8 cellular contexts compared by ENCODE assay signal in the genomic region with DNA sequence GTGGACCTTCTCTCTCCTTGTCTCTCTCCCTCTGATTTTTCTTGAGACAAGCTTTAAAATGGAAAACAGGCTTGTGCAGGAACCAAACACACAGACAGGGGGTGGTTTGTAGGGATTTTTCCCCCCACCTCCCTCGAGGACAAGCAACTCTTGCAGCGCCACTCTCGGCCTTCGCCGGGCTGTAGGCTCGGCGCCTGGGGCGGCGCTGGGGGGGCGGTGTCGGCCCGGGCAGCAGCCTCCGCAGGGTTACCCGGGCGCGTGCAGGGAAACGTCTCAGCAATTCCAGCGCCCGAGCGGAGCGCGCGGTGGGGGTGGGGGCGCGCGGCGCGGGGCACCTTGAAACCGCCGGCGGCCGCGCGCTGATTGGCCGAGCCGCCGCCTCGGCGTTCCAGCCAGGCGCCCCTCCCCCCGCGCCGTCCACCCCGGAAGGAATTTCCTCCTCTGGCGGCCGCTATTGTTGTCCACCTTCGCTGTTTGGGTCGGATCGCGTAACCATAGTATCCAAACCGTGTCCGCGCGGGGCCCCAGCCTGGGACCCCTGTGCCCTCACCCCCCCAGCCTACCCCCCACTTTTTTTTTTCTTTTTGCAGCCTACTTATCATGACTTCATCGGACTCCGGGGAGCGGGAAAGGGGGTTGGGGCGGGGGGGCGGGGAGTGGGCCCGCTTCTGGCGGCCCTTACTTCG. TPM values are rescaled to one million over a fixed set of nuclear protein-coding genes. Genes with fewer than 3 reads are reported as not detected.
A peak's percentile ranks its signal among the peaks of the same experiment; 100 is the strongest.
DNase-seq lines count a peak whose midpoint lies in the region; ATAC-seq, FAIRE-seq and TF ChIP-seq lines count a peak whose summit lies in the region.

No MANE protein-coding gene starts in this region.

- H2AFZ ChIP-seq in IMR-90 (replicated peaks; ENCODE audit: low read length, poor library complexity): peak overlapping the region; percentile 89

- H3K4me3 Mint-ChIP-seq in activated T-cell treated with anti-CD3 and anti-CD28 coated beads, Interleukin-2, amount 50 U/mL, for 4 hours: peak overlapping the region; percentile 85

- no peaks in the 10 kb centered on the region for H3K9me3 ChIP-seq in IMR-90 (ENCODE audit: control insufficient read depth, insufficient read depth, low read length)
- H3K9me3 ChIP-seq in esophagus (ENCODE audit: control insufficient read depth in 2 of 2, insufficient read depth in 1 of 2, low read depth in 1 of 2, low read length in 1 of 2): no peaks in the 10 kb centered on the region
- H3K9me3 ChIP-seq in muscle layer of colon (ENCODE audit: low read length): no peaks in the 10 kb centered on the region

- peak overlapping the region; percentile 17; the same call in 1 of the 2 replicates for H2BK20ac ChIP-seq in IMR-90 (ENCODE audit: low read depth, low read length)

- peak overlapping the region; percentile 80 for H2BK120ac ChIP-seq in IMR-90 (ENCODE audit: low read depth, low read length)

- H3K4me1 Mint-ChIP-seq in activated T-cell treated with anti-CD3 and anti-CD28 coated beads, Interleukin-2, amount 50 U/mL, for 4 hours (ENCODE audit: low read depth): peaks cover 41% of the 10 kb centered on the region

- H3K36me3 Mint-ChIP-seq in activated T-cell treated with anti-CD3 and anti-CD28 coated beads, Interleukin-2, amount 50 U/mL, for 4 hours (ENCODE audit: insufficient read depth): no peaks in the 10 kb centered on the region

- H2BK15ac ChIP-seq in IMR-90 (ENCODE audit: low read depth, low read length): peak overlapping the region; percentile 36; the same call in 2 of the 3 replicates

- POLR2A ChIA-PET in IMR-90 (lab: Charles Lee; ENCODE audit: unreplicated experiment): no interaction called here

- CTCF ChIA-PET in IMR-90 (lab: Yijun Ruan, JAX): interaction anchor here (1.0 kb wide), 1 partner anchor 215 kb away, joined by 4 read pairs; no protein-coding TSS in a partner anchor

- peak overlapping the region; percentile 24; the same call in 1 of the 2 replicates for H2AK5ac ChIP-seq in IMR-90 (ENCODE audit: low read depth, low read length)

- DNase-seq in AG09319 (ENCODE audit: extremely low read depth, low read depth) (peak; percentile 74), GM19239 (ENCODE audit: insufficient read length, low spot score) (peak; percentile 79), IMR-90 (peak; percentile 80), OCI-M1 (lab: John Stamatoyannopoulos, UW) (peak; percentile 95)
- peak; percentile 66 for DNase-seq in activated T-cell treated with anti-CD3 and anti-CD28 coated beads, Interleukin-2, amount 50 U/mL, for 4 hours
- DNase-seq in stimulated activated CD8-positive, alpha-beta memory T cell treated with anti-CD3 and anti-CD28 coated beads, Interleukin-4, amount 100 ng/mL, for 4 hours (ENCODE audit: low read depth in 2 of 2, low spot score in 1 of 2): peak; percentile 39 to 56

- FAIRE-seq in GM19239 (lab: Jason Lieb, UNC): peak; percentile 69

- peak overlapping the region; percentile 69 for H4K91ac ChIP-seq in IMR-90 (ENCODE audit: insufficient read depth, low read depth, low read length)

- peak overlapping the region; percentile 89 to 95 for H4K8ac ChIP-seq in IMR-90 (ENCODE audit: low read depth in 2 of 2, low read length in 2 of 2)

- peak overlapping the region; percentile 28; the same call in 1 of the 2 replicates for H3K23ac ChIP-seq in IMR-90 (ENCODE audit: low read depth, low read length)

- H2AK9ac ChIP-seq in IMR-90 (replicated peaks; ENCODE audit: low read depth, low read length, poor library complexity): peak overlapping the region; percentile 94

- H3K27me3 ChIP-seq in IMR-90 (ENCODE audit: control insufficient read depth, insufficient read depth, low read length): no peaks in the 10 kb centered on the region; the same call in 1 of the 2 replicates
- H3K27me3 ChIP-seq in esophagus (ENCODE audit: control insufficient read depth in 1 of 2, insufficient read depth in 2 of 2, low read length in 2 of 2): no peaks in the 10 kb centered on the region
- no peaks in the 10 kb centered on the region for H3K27me3 ChIP-seq in muscle layer of colon (ENCODE audit: control insufficient read depth in 1 of 2, insufficient read depth in 2 of 2, low read length in 2 of 2)

- peak; percentile 86 for ATAC-seq in IMR-90 (ENCODE audit: low read depth)
- peak; percentile 48 to 54 for ATAC-seq in activated T-cell treated with anti-CD3 and anti-CD28 coated beads, Interleukin-2, amount 50 U/mL, for 4 hours

- H3K36me3 ChIP-seq in IMR-90 (ENCODE audit: control insufficient read depth, insufficient read depth, low read length): no peaks in the 10 kb centered on the region
- no peaks in the 10 kb centered on the region for H3K36me3 ChIP-seq in esophagus (ENCODE audit: control insufficient read depth in 2 of 2, insufficient read depth in 2 of 2, low read length in 1 of 2)
- no peaks in the 10 kb centered on the region for H3K36me3 ChIP-seq in muscle layer of colon (ENCODE audit: insufficient read depth, low read length)

- H3K4me3 ChIP-seq in IMR-90 (ENCODE audit: insufficient read depth, low read depth, low read length): peak overlapping the region; percentile 46
- peak overlapping the region; percentile 50 to 73 for H3K4me3 ChIP-seq in esophagus (ENCODE audit: low read depth in 1 of 2, low read length in 2 of 2)
- H3K4me3 ChIP-seq in muscle layer of colon (ENCODE audit: low read depth in 1 of 2, low read length in 2 of 2): peak overlapping the region; percentile 57 to 79

- intact Hi-C loops in IMR-90 (cut with micrococcal nuclease): loop anchor here (1.0 to 5.0 kb wide), 8 partner anchors 81 to 627 kb away; a partner anchor contains a TSS

- WGBS in IMR-90 (ENCODE audit: extremely low coverage in 2 of 2, insufficient read length in 1 of 2), 2 experiments: 0% methylated on average over 1 of the region's 62 CpGs; no CpG with 5 or more reads in 1 of the 2 experiments
- 0% methylated on average over 40 to 62 of the region's 62 CpGs for WGBS in esophagus, 2 donors

- H3K4me1 ChIP-seq in IMR-90 (ENCODE audit: control insufficient read depth, insufficient read depth, low read length): peaks cover 14% of the 10 kb centered on the region
- H3K4me1 ChIP-seq in esophagus (ENCODE audit: control insufficient read depth in 2 of 2, insufficient read depth in 2 of 2, low read length in 1 of 2): peaks cover 2 to 7% of the 10 kb centered on the region in 2 donors
- peaks cover 48% of the 10 kb centered on the region for H3K4me1 ChIP-seq in muscle layer of colon (ENCODE audit: insufficient read depth, low read length)

- peak overlapping the region; percentile 61; the same call in 1 of the 2 replicates for H3K56ac ChIP-seq in IMR-90 (ENCODE audit: extremely low read depth, insufficient read depth, low read length)

- H3K4me2 ChIP-seq in IMR-90 (ENCODE audit: low read depth, low read length): peak overlapping the region; percentile 87

- in situ Hi-C loops in IMR-90 (cut with MboI; ENCODE audit: low sequenced_read_pairs): loop anchor here (5.0 to 25.0 kb wide), 3 partner anchors 81 to 626 kb away; a partner anchor contains a TSS

- H3K9ac ChIP-seq in IMR-90 (ENCODE audit: low read depth, low read length) (peak overlapping the region; percentile 73), muscle layer of colon (ENCODE audit: low read length) (peak overlapping the region; percentile 86)

- TF ChIP-seq POLR2A in IMR-90 (IDR thresholded peaks at IDR 0.05; ENCODE audit: low read depth, low read length): no peak

- H2BK5ac ChIP-seq in IMR-90 (ENCODE audit: low read depth, low read length, poor library complexity, severe bottlenecking): peak overlapping the region; percentile 21

- H4K20me1 ChIP-seq in IMR-90 (ENCODE audit: insufficient read depth, low read length): no peaks in the 10 kb centered on the region

- H3K27ac ChIP-seq in IMR-90 (ENCODE audit: insufficient read depth, low read length) (peak overlapping the region; percentile 88), esophagus (ENCODE audit: low read depth in 2 of 2, low read length in 1 of 2) (peak overlapping the region; percentile 86 to 90), muscle layer of colon (ENCODE audit: low read depth, low read length) (peak overlapping the region; percentile 91)

- H3K27me3 Mint-ChIP-seq in activated T-cell treated with anti-CD3 and anti-CD28 coated beads, Interleukin-2, amount 50 U/mL, for 4 hours (ENCODE audit: low read depth): no peaks in the 10 kb centered on the region

- no peaks in the 10 kb centered on the region for H3K9me3 Mint-ChIP-seq in activated T-cell treated with anti-CD3 and anti-CD28 coated beads, Interleukin-2, amount 50 U/mL, for 4 hours

- TF ChIP-seq RAD21 in IMR-90 (IDR thresholded peaks at IDR 0.05; ENCODE audit: low read length): peak; percentile 49

- H3K4ac ChIP-seq in IMR-90 (ENCODE audit: low read depth, low read length): peak overlapping the region; percentile 78

- TF ChIP-seq CTCF in AG09319 (IDR thresholded peaks at IDR 0.05; ENCODE audit: low read depth, low read length) (no peak; the same call in 1 of the 2 replicates), IMR-90 (conservative IDR thresholded peaks at IDR 0.05; ENCODE audit: low read depth, low read length) (0 out of 2 replicates have a peak, but pooled peaks have one; percentile 1)

- H4K5ac ChIP-seq in IMR-90 (ENCODE audit: low read depth, low read length): peak overlapping the region; percentile 91; the same call in 1 of the 2 replicates

- dilution Hi-C loops in IMR-90 (cut with HindIII; ENCODE audit: low sequenced_read_pairs, unreplicated experiment): no loop called here

- no TSS peak for BruUV-seq in IMR-90 (replicated peaks; lab: Mats Ljungman, UMichigan)

- H3K14ac ChIP-seq in IMR-90 (replicated peaks; ENCODE audit: low read depth, low read length): peak overlapping the region; percentile 85

- H3K18ac ChIP-seq in IMR-90 (ENCODE audit: low read depth, low read length): peak overlapping the region; percentile 20

- no peaks in the 10 kb centered on the region for H3K9me1 ChIP-seq in IMR-90 (ENCODE audit: insufficient read depth, low read length)

- H3K79me1 ChIP-seq in IMR-90 (ENCODE audit: low read depth in 1 of 2, low read length in 2 of 2): no peaks in the 10 kb centered on the region

TF ChIP-seq in IMR-90, 13 proteins besides CTCF, POLR2A, EP300 and RAD21 (continues in another document):
- TF ChIP-seq MAZ (IDR thresholded peaks at IDR 0.05; ENCODE audit: borderline replicate concordance, low read depth, low read length) (peak; percentile 97), CEBPB (IDR thresholded peaks at IDR 0.05; ENCODE audit: low read depth, low read length) (no peak), BHLHE40 (IDR thresholded peaks at IDR 0.05; ENCODE audit: low read depth, low read length) (peak; percentile 89), CHD1 (IDR thresholded peaks at IDR 0.05; ENCODE audit: low read depth, low read length) (no peak), MAFK (IDR thresholded peaks at IDR 0.05; ENCODE audit: low read depth, low read length) (0 out of 2 replicates have a peak, but pooled peaks have one; percentile 3)

RNA-seq across cellular contexts. Expression of a gene that starts 59.8 kb away (rescaled TPM):
- total RNA-seq in IMR-90 (2012; rRNA removed): 2.5 TPM in 2 replicates
- polyA plus RNA-seq in IMR-90 (2012; rRNA removed) (2.7 and 3.1 TPM in 2 replicates), esophagus (10 to 100 TPM; 10.5 to 13.0 TPM)
- 1.0 and 1.8 TPM in 2 replicates for polyA plus RNA-seq in IMR-90 (2012; cell fraction: cytosol; rRNA removed)
- 4.2 and 8.7 TPM in 2 replicates for polyA plus RNA-seq in IMR-90 (2012; cell fraction: nucleus; rRNA removed; ENCODE audit: low replicate concordance)
- under 1 TPM; 0.25 to 0.35 (median 0.34) TPM for total RNA-seq in activated T-cell treated with anti-CD3 and anti-CD28 coated beads, Interleukin-2, amount 50 U/mL, for 4 hours

Comparison
In these comparisons a context has a peak if more than half of its experiments do, and no peak if none do; other contexts are left out.
1. Peak in every context shown above with its lines: DNase-seq, ATAC-seq, H3K4me3 ChIP-seq and H3K27ac ChIP-seq.